9 cellular contexts compared by ENCODE assay signal in genomic region chr3:39180183-39180545, GRCh38. TPM values are rescaled to one million over a fixed set of nuclear protein-coding genes. Genes with fewer than 3 reads are reported as not detected.
DNase-seq lines count a peak whose midpoint lies in the region; ATAC-seq and TF ChIP-seq lines count a peak whose summit lies in the region.
"Had no signal": no experiment of that assay in that cellular context is flagged by ENCODE, and none has a peak within 500 bp of the region (broad histone marks: within the 10 kb centered on the region; RNA-seq: fewer than 3 reads in every experiment).

No MANE protein-coding gene starts in this region.

- H3K4me3 ChIP-seq in HAP-1 (peak overlapping the region; percentile 27), right cardiac atrium (ENCODE audit: low read length) (no peak overlapping the region), smooth muscle cell (peak overlapping the region; percentile 45)

- ATAC-seq in activated B cell treated with CpG ODN at 0.5 μM for 24 hours (ENCODE audit: low read depth) (no peak), right cardiac atrium (no peak), GM19463 (IDR thresholded peaks at IDR 0.05; ENCODE audit: unreplicated experiment) (no peak)

- no peaks in the 10 kb centered on the region for H3K27me3 Mint-ChIP-seq in activated B cell treated with CpG ODN at 0.5 μM for 24 hours

- peak overlapping the region; percentile 73 for H3K4me3 Mint-ChIP-seq in activated B cell treated with CpG ODN at 0.5 μM for 24 hours

- H4K20me1 ChIP-seq in smooth muscle cell (ENCODE audit: low read depth), result no peaks in the 10 kb centered on the region

- H3K4me1 Mint-ChIP-seq in activated B cell treated with CpG ODN at 0.5 μM for 24 hours, result peaks cover 31% of the 10 kb centered on the region

- TF ChIP-seq CTCF in activated B cell treated with CpG ODN at 0.5 μM for 24 hours (IDR thresholded peaks at IDR 0.05) (no peak), smooth muscle cell (IDR thresholded peaks at IDR 0.05; ENCODE audit: borderline replicate concordance, insufficient read depth, poor library complexity, severe bottlenecking) (no peak), GM10266 (IDR thresholded peaks at IDR 0.05; ENCODE audit: control insufficient read depth, insufficient read depth, low read depth, missing control alignments) (no peak)

- H3F3A ChIP-seq in smooth muscle cell (ENCODE audit: low read depth), result peaks cover 37% of the 10 kb centered on the region

- intact Hi-C loops in activated B cell treated with CpG ODN at 0.5 μM for 24 hours (cut with micrococcal nuclease) (loop anchor here (2.0 kb wide), 1 partner anchor 205 kb away; no protein-coding TSS in a partner anchor), right cardiac atrium (cut with DNase I) (loop anchor here in 3 of 4 donors (5.0 to 10.0 kb wide), 3 partner anchors 33 to 55 kb away; no protein-coding TSS in a partner anchor)

- no peaks in the 10 kb centered on the region for H3K9me3 ChIP-seq in HAP-1
- no peaks in the 10 kb centered on the region for H3K9me3 ChIP-seq in right cardiac atrium (ENCODE audit: control insufficient read depth, low read length)
- no peaks in the 10 kb centered on the region for H3K9me3 ChIP-seq in smooth muscle cell (replicated peaks; ENCODE audit: low read depth)

- no peak overlapping the region for H2AFZ ChIP-seq in smooth muscle cell (ENCODE audit: low read depth)

- H3K4me2 ChIP-seq in smooth muscle cell, result peak overlapping the region; percentile 83

- H3K4me1 ChIP-seq in HAP-1 (peaks cover 15% of the 10 kb centered on the region), right cardiac atrium (ENCODE audit: control insufficient read depth, insufficient read depth, low read length) (peaks cover 14% of the 10 kb centered on the region), smooth muscle cell (ENCODE audit: low read depth) (peaks cover 17% of the 10 kb centered on the region)

- DNase-seq in HAP-1 (ENCODE audit: low spot score in 2 of 2), result no peak
- no peak for DNase-seq in activated B cell treated with CpG ODN at 0.5 μM for 24 hours
- no peak for DNase-seq in right cardiac atrium
- no peak for DNase-seq in smooth muscle cell (lab: John Stamatoyannopoulos, UW; ENCODE audit: unreplicated experiment)
- no peak for DNase-seq in epidermal melanocyte (ENCODE audit: insufficient read length, low spot score)
- no peak for DNase-seq in GM10266 (ENCODE audit: extremely low spot score)
- DNase-seq in hippocampal formation (lab: John Stamatoyannopoulos, UW), result no peak

- no peaks in the 10 kb centered on the region for H3K36me3 Mint-ChIP-seq in activated B cell treated with CpG ODN at 0.5 μM for 24 hours (ENCODE audit: low read depth)

- in situ Hi-C loops in HAP-1 (cut with MboI; ENCODE audit: low sequenced_read_pairs), result loop anchor here (10.0 kb wide), 1 partner anchor 115 kb away; no protein-coding TSS in a partner anchor

- WGBS in right cardiac atrium, result 60% methylated on average over 3 of the region's 3 CpGs
- WGBS in smooth muscle cell (ENCODE audit: low lambda C conversion rate), result 38% methylated on average over 3 of the region's 3 CpGs

- no peaks in the 10 kb centered on the region for H3K9me3 Mint-ChIP-seq in activated B cell treated with CpG ODN at 0.5 μM for 24 hours

- POLR2A ChIA-PET in activated B cell treated with CpG ODN at 0.5 μM for 24 hours (lab: Charles Lee), result interaction anchor here (2.9 kb wide), 1 partner anchor 32 kb away, joined by 14 read pairs; no protein-coding TSS in a partner anchor

- peak overlapping the region; percentile 18 for H3K27ac Mint-ChIP-seq in activated B cell treated with CpG ODN at 0.5 μM for 24 hours

- H3K36me3 ChIP-seq in HAP-1 (replicated peaks), result no peaks in the 10 kb centered on the region
- H3K36me3 ChIP-seq in smooth muscle cell (ENCODE audit: low read depth), result no peaks in the 10 kb centered on the region

- H3K27ac ChIP-seq in right cardiac atrium (ENCODE audit: low read length) (peak overlapping the region; percentile 83), smooth muscle cell (ENCODE audit: low read depth) (peak overlapping the region; percentile 40)
- H3K27ac ChIP-seq: epithelial cell of prostate had no signal

- no peaks in the 10 kb centered on the region for H3K79me2 ChIP-seq in smooth muscle cell (ENCODE audit: low read depth)

- CTCF ChIA-PET in activated B cell treated with CpG ODN at 0.5 μM for 24 hours (lab: Charles Lee), result interaction anchor here (1.2 kb wide), 1 partner anchor 108 kb away, joined by 6 read pairs; no protein-coding TSS in a partner anchor

- no peaks in the 10 kb centered on the region for H3K27me3 ChIP-seq in HAP-1 (ENCODE audit: low read depth)
- H3K27me3 ChIP-seq in right cardiac atrium (ENCODE audit: control insufficient read depth, insufficient read depth), result no peaks in the 10 kb centered on the region
- no peaks in the 10 kb centered on the region for H3K27me3 ChIP-seq in smooth muscle cell (ENCODE audit: low read depth)

- peak overlapping the region; percentile 38 for H3K9ac ChIP-seq in smooth muscle cell (ENCODE audit: low read depth)

RNA-seq across cellular contexts. Expression of gene XIRP1, which starts 12.2 kb away (rescaled TPM):
- 0.29 and 0.60 TPM in 2 replicates for total RNA-seq in activated B cell treated with CpG ODN at 0.5 μM for 24 hours
- total RNA-seq in right cardiac atrium, result 100 to 1,000 TPM; 152 to 278 (median 176) TPM
- 453 TPM for polyA plus RNA-seq in right cardiac atrium
- 0.13 and 0.31 TPM in 2 replicates for total RNA-seq in smooth muscle cell
- 0.60 and 0.75 TPM in 2 replicates for polyA plus RNA-seq in smooth muscle cell

RNA-seq across cellular contexts. Expression of gene CSRNP1, which starts 26.8 kb away (rescaled TPM):
- 17.5 and 18.1 TPM in 2 replicates for total RNA-seq in activated B cell treated with CpG ODN at 0.5 μM for 24 hours
- total RNA-seq in right cardiac atrium, result 10 to 100 TPM; 10.9 to 33.2 (median 15.7) TPM
- polyA plus RNA-seq in right cardiac atrium, result 30.5 TPM
- 124 and 159 TPM in 2 replicates for total RNA-seq in smooth muscle cell
- polyA plus RNA-seq in smooth muscle cell, result 198 and 252 TPM in 2 replicates

Comparison
In these comparisons a context has a peak if more than half of its experiments do, and no peak if none do; other contexts are left out.
1. RNA of gene XIRP1, which starts 12.2 kb away (total RNA-seq): 152 to 278 TPM in right cardiac atrium; 0.29 to 0.60 TPM in activated B cell treated with CpG ODN at 0.5 μM for 24 hours and 0.13 to 0.31 TPM in smooth muscle cell; every median in the first group is over 10 times any median in the second.